8 cellular contexts compared by ENCODE assay signal in the genomic region with DNA sequence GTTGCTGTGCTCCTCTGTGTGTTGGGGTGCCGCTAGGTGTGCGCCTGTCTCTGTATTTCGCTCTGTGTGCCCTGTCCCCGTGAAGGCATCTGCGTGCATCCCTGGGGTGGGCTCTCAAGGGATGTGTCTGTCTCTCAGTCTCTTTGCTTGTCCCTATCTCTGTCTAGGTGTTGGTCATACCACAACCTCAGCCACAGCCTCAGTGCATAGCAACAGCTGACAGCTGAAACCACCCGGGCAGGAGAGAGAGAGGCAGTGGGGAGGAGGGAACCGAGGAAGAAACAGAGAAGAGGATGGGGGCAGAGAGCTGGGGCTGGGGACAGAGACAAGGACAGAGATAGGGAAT. TPM values are rescaled to one million over a fixed set of nuclear protein-coding genes. Genes with fewer than 3 reads are reported as not detected.
DNase-seq lines count a peak whose midpoint lies in the region; ATAC-seq and TF ChIP-seq lines count a peak whose summit lies in the region.

No MANE protein-coding gene starts in this region.

- H3K27ac ChIP-seq in parathyroid adenoma = no peak overlapping the region

- peaks cover 7% of the 10 kb centered on the region for H3K4me1 ChIP-seq in parathyroid adenoma

- no peaks in the 10 kb centered on the region for H3K9me3 Mint-ChIP-seq in activated naive CD8-positive, alpha-beta T cell treated with anti-CD3 and anti-CD28 coated beads, Interleukin-2, amount 10 ng/mL, durations not matched to agents 7 days and 5 days

- H3K27me3 Mint-ChIP-seq in activated naive CD8-positive, alpha-beta T cell treated with anti-CD3 and anti-CD28 coated beads, Interleukin-2, amount 10 ng/mL, durations not matched to agents 7 days and 5 days = peaks cover 61% of the 10 kb centered on the region

- ATAC-seq in HG03439 (IDR thresholded peaks at IDR 0.05; ENCODE audit: unreplicated experiment) = peak; percentile 38
- peak; percentile 45 for ATAC-seq in activated naive CD8-positive, alpha-beta T cell treated with anti-CD3 and anti-CD28 coated beads, Interleukin-2, amount 10 ng/mL, durations not matched to agents 7 days and 5 days (ENCODE audit: low read depth)
- ATAC-seq in HG03378 (IDR thresholded peaks at IDR 0.05; ENCODE audit: unreplicated experiment) = no peak

- H3K4me3 Mint-ChIP-seq in activated naive CD8-positive, alpha-beta T cell treated with anti-CD3 and anti-CD28 coated beads, Interleukin-2, amount 10 ng/mL, durations not matched to agents 7 days and 5 days = peak overlapping the region; percentile 72

- no peak overlapping the region for H3K9ac ChIP-seq in parathyroid adenoma

- peak overlapping the region; percentile 45 for H3K4me2 ChIP-seq in parathyroid adenoma (ENCODE audit: low read length)

- no peak overlapping the region for H3K4me3 ChIP-seq in parathyroid adenoma (ENCODE audit: low read depth, low read length)

- no peaks in the 10 kb centered on the region for H3K9me3 ChIP-seq in parathyroid adenoma (ENCODE audit: control insufficient read depth, low read length)

- no peak for TF ChIP-seq CTCF in parathyroid adenoma (IDR thresholded peaks at IDR 0.05)

- POLR2A ChIA-PET in activated naive CD8-positive, alpha-beta T cell treated with anti-CD3 and anti-CD28 coated beads, Interleukin-2, amount 10 ng/mL, durations not matched to agents 7 days and 5 days (lab: Charles Lee) = interaction anchor here (0.6 to 4.1 kb wide), 3 partner anchors 13 to 446 kb away, joined by 3 to 57 read pairs (median 3); a partner anchor contains a TSS

- H2AFZ ChIP-seq in parathyroid adenoma = no peak overlapping the region

- peaks cover 2% of the 10 kb centered on the region for H3K36me3 Mint-ChIP-seq in activated naive CD8-positive, alpha-beta T cell treated with anti-CD3 and anti-CD28 coated beads, Interleukin-2, amount 10 ng/mL, durations not matched to agents 7 days and 5 days

- peak overlapping the region; percentile 53 for H3K27ac Mint-ChIP-seq in activated naive CD8-positive, alpha-beta T cell treated with anti-CD3 and anti-CD28 coated beads, Interleukin-2, amount 10 ng/mL, durations not matched to agents 7 days and 5 days

- H3K36me3 ChIP-seq in parathyroid adenoma (ENCODE audit: control insufficient read depth, insufficient read depth, low read length) = no peaks in the 10 kb centered on the region

- no peaks in the 10 kb centered on the region for H3K79me2 ChIP-seq in parathyroid adenoma

- DNase-seq in NCI-H146 (lab: John Stamatoyannopoulos, UW) (peak; percentile 18), NCI-H146 treated with DMSO at 0.1 percent for 48 hours (lab: John Stamatoyannopoulos, UW; ENCODE audit: unreplicated experiment) (no peak), T1000 (lab: John Stamatoyannopoulos, UW) (no peak), UCSD-AML1 (lab: John Stamatoyannopoulos, UW; ENCODE audit: unreplicated experiment) (no peak)
- peak; percentile 62 for DNase-seq in activated naive CD8-positive, alpha-beta T cell treated with anti-CD3 and anti-CD28 coated beads, Interleukin-2, amount 10 ng/mL, durations not matched to agents 7 days and 5 days

- H3K27me3 ChIP-seq in parathyroid adenoma (ENCODE audit: control insufficient read depth, insufficient read depth, low read length) = peaks cover 13% of the 10 kb centered on the region

- H3K4me1 Mint-ChIP-seq in activated naive CD8-positive, alpha-beta T cell treated with anti-CD3 and anti-CD28 coated beads, Interleukin-2, amount 10 ng/mL, durations not matched to agents 7 days and 5 days = peaks cover 34% of the 10 kb centered on the region

RNA-seq across cellular contexts. Expression of a gene that starts 1.0 kb away (rescaled TPM):
- total RNA-seq in activated naive CD8-positive, alpha-beta T cell treated with anti-CD3 and anti-CD28 coated beads, Interleukin-2, amount 10 ng/mL, durations not matched to agents 7 days and 5 days = 1 to 10 TPM; 1.7 to 2.4 TPM

RNA-seq across cellular contexts. Expression of a gene that starts 13.9 kb away (rescaled TPM):
- total RNA-seq in activated naive CD8-positive, alpha-beta T cell treated with anti-CD3 and anti-CD28 coated beads, Interleukin-2, amount 10 ng/mL, durations not matched to agents 7 days and 5 days = 100 to 1,000 TPM; 142 to 159 TPM

RNA-seq across cellular contexts. Expression of a gene that starts 35.3 kb away (rescaled TPM):
- 10 to 100 TPM; 10.7 to 11.4 TPM for total RNA-seq in activated naive CD8-positive, alpha-beta T cell treated with anti-CD3 and anti-CD28 coated beads, Interleukin-2, amount 10 ng/mL, durations not matched to agents 7 days and 5 days

Comparison
In these comparisons a context has a peak if more than half of its experiments do, and no peak if none do; other contexts are left out.
1. DNase-seq: peak in NCI-H146 (single experiment) and activated naive CD8-positive, alpha-beta T cell treated with anti-CD3 and anti-CD28 coated beads, Interleukin-2, amount 10 ng/mL, durations not matched to agents 7 days and 5 days (single experiment); none in NCI-H146 treated with DMSO at 0.1 percent for 48 hours (single experiment), T1000 (single experiment) and UCSD-AML1 (single experiment).